In genomic region chr16:74850027-74850426, GRCh38 we compare ENCODE assay signal across 27 cellular contexts.
A peak's percentile ranks its signal among the peaks of the same experiment; 100 is the strongest.
DNase-seq lines count a peak whose midpoint lies in the region; ATAC-seq, FAIRE-seq and TF ChIP-seq lines count a peak whose summit lies in the region.
"Had no signal": no experiment of that assay in that cellular context is flagged by ENCODE, and none has a peak within 500 bp of the region (broad histone marks: within the 10 kb centered on the region; RNA-seq: fewer than 3 reads in every experiment).

No MANE protein-coding gene starts in this region.

- FAIRE-seq in GM12878 (lab: Jason Lieb, UNC): no peak
- FAIRE-seq: A549, G401.6, GM12892, GM18507 had no signal

- no peak for TF ChIP-seq POLR2A in IMR-90 (IDR thresholded peaks at IDR 0.05; ENCODE audit: low read depth, low read length)
- no peak for TF ChIP-seq POLR2A in GM12878 (IDR thresholded peaks at IDR 0.05; ENCODE audit: low read depth, low read length)

- H3K9ac ChIP-seq in IMR-90 (ENCODE audit: low read depth, low read length): no peak overlapping the region
- H3K9ac ChIP-seq in GM12878 (ENCODE audit: control insufficient read depth, insufficient read depth, low read length): no peak overlapping the region
- H3K9ac ChIP-seq in parathyroid adenoma: no peak overlapping the region
- H3K9ac ChIP-seq: BLaER1 had no signal

- no peak overlapping the region for H2BK120ac ChIP-seq in IMR-90 (ENCODE audit: low read depth, low read length)

- H3K18ac ChIP-seq in IMR-90 (ENCODE audit: low read depth, low read length): no peak overlapping the region

- RAD21 ChIA-PET in GM12878 (lab: Charles Lee; ENCODE audit: unreplicated experiment): no interaction called here

- intact Hi-C loops in IMR-90 (cut with micrococcal nuclease): no loop called here
- intact Hi-C loops in GM12878 (cut with micrococcal nuclease; ENCODE audit: unreplicated experiment): no loop called here

- no peak overlapping the region for H3K4ac ChIP-seq in IMR-90 (ENCODE audit: low read depth, low read length)

- POLR2A ChIA-PET in IMR-90 (lab: Charles Lee; ENCODE audit: unreplicated experiment) (no interaction called here), GM12878 (lab: Charles Lee) (no interaction called here)

- H4K5ac ChIP-seq in IMR-90 (ENCODE audit: low read depth, low read length): no peak overlapping the region

- no peaks in the 10 kb centered on the region for H3K79me1 ChIP-seq in IMR-90 (ENCODE audit: low read depth in 1 of 2, low read length in 2 of 2)

- peaks cover 18% of the 10 kb centered on the region for H3K27me3 ChIP-seq in IMR-90 (ENCODE audit: control insufficient read depth, insufficient read depth, low read length)
- no peaks in the 10 kb centered on the region for H3K27me3 ChIP-seq in GM12878 (replicated peaks in 1 of 2; ENCODE audit: control insufficient read depth in 2 of 2, insufficient read depth in 2 of 2, low read length in 1 of 2)
- H3K27me3 ChIP-seq in parathyroid adenoma (ENCODE audit: control insufficient read depth, insufficient read depth, low read length): no peaks in the 10 kb centered on the region
- H3K27me3 ChIP-seq: BE2C, BLaER1 had no signal

- DNase-seq in ELR (ENCODE audit: low read depth): peak; percentile 16
- peak; percentile 6 for DNase-seq in IMR-90
- DNase-seq in GM12878 (ENCODE audit: low read depth, low spot score): no peak
- DNase-seq in GOT3 (lab: John Stamatoyannopoulos, UW): no peak
- no peak for DNase-seq in NCI-H446 (lab: John Stamatoyannopoulos, UW)
- no peak for DNase-seq in activated effector memory CD4-positive, alpha-beta T cell treated with Interleukin-2 at 50 U/mL for 16 hours
- DNase-seq: ACHN; BE2C; C1 segment of cervical spinal cord; CD4-positive, alpha-beta memory T cell; CD4-positive, CD25-positive, alpha-beta regulatory T cell; CD8-positive, alpha-beta memory T cell; COR-L47; DMS 273 treated with DMSO at 0.1 percent for 48 hours; DMS153; DMS53; DMS79; DND-41; EL; GF-D8 had no signal

- ATAC-seq in IMR-90 (ENCODE audit: low read depth) (0 out of 2 replicates have a peak, but pooled peaks have one; percentile 21), GM12878 (no peak)
- ATAC-seq: A549 had no signal

- H3K9me3 ChIP-seq in IMR-90 (ENCODE audit: control insufficient read depth, insufficient read depth, low read length) (no peaks in the 10 kb centered on the region), GM12878 (replicated peaks; ENCODE audit: control insufficient read depth, insufficient read depth, low read length) (no peaks in the 10 kb centered on the region; the same call in 2 of the 3 replicates), parathyroid adenoma (ENCODE audit: control insufficient read depth, low read length) (no peaks in the 10 kb centered on the region)
- H3K9me3 ChIP-seq: A549, BE2C had no signal

- BruUV-seq in IMR-90 (replicated peaks; lab: Mats Ljungman, UMichigan): no TSS peak
- no TSS peak for BruUV-seq in GM12878 (replicated peaks; lab: Mats Ljungman, UMichigan)

- no peak overlapping the region for H2BK15ac ChIP-seq in IMR-90 (ENCODE audit: low read depth, low read length)

- SMC1A ChIA-PET in GM12878 (lab: Charles Lee; ENCODE audit: uncharacterized antibody, unreplicated experiment): interaction anchor here (0.7 to 1.0 kb wide), 2 partner anchors 13 to 36 kb away, joined by 3 to 5 read pairs; no protein-coding TSS in a partner anchor

- CTCF ChIA-PET in IMR-90 (lab: Yijun Ruan, JAX) (no interaction called here), GM12878 (lab: Yijun Ruan, JAX) (interaction anchor here (1.8 kb wide), 1 partner anchor 13 kb away, joined by 8 read pairs; no protein-coding TSS in a partner anchor)

- H2AK9ac ChIP-seq in IMR-90 (replicated peaks; ENCODE audit: low read depth, low read length, poor library complexity): no peak overlapping the region

- no peak overlapping the region for H3K56ac ChIP-seq in IMR-90 (ENCODE audit: extremely low read depth, insufficient read depth, low read length)

- H3K36me3 ChIP-seq in IMR-90 (ENCODE audit: control insufficient read depth, insufficient read depth, low read length): no peaks in the 10 kb centered on the region
- no peaks in the 10 kb centered on the region for H3K36me3 ChIP-seq in GM12878 (ENCODE audit: control insufficient read depth in 2 of 2, insufficient read depth in 2 of 2, low read length in 1 of 2)
- H3K36me3 ChIP-seq in parathyroid adenoma (ENCODE audit: control insufficient read depth, insufficient read depth, low read length): no peaks in the 10 kb centered on the region
- H3K36me3 ChIP-seq: BE2C, BLaER1 had no signal

- H2AK5ac ChIP-seq in IMR-90 (ENCODE audit: low read depth, low read length): no peak overlapping the region

- H3K9me1 ChIP-seq in IMR-90 (ENCODE audit: insufficient read depth, low read length): no peaks in the 10 kb centered on the region

- no peak for TF ChIP-seq EP300 in GM12878 (IDR thresholded peaks at IDR 0.05; ENCODE audit: borderline replicate concordance in 1 of 2, control insufficient read depth in 1 of 2, low read depth in 2 of 2, low read length in 2 of 2)

- no peak overlapping the region for H3K23ac ChIP-seq in IMR-90 (ENCODE audit: low read depth, low read length)

- H3K4me2 ChIP-seq in IMR-90 (ENCODE audit: low read depth, low read length) (no peak overlapping the region), GM12878 (ENCODE audit: control insufficient read depth, insufficient read depth) (no peak overlapping the region), parathyroid adenoma (ENCODE audit: low read length) (no peak overlapping the region)
- H3K4me2 ChIP-seq: A549, BLaER1 had no signal

- H3K4me1 ChIP-seq in IMR-90 (ENCODE audit: control insufficient read depth, insufficient read depth, low read length) (no peaks in the 10 kb centered on the region), GM12878 (ENCODE audit: control insufficient read depth, insufficient read depth, low read length) (peaks cover 3% of the 10 kb centered on the region), parathyroid adenoma (no peaks in the 10 kb centered on the region)
- H3K4me1 ChIP-seq: A549, BE2C, BLaER1 had no signal

- TF ChIP-seq CTCF in IMR-90 (conservative IDR thresholded peaks at IDR 0.05; ENCODE audit: low read depth, low read length): no peak
- TF ChIP-seq CTCF in GM12878 (IDR thresholded peaks at IDR 0.05 in 2 of 3, conservative IDR thresholded peaks at IDR 0.05 in 1 of 3; ENCODE audit: control insufficient read depth in 2 of 3, extremely low read depth in 1 of 3, insufficient read depth in 1 of 3, low read depth in 3 of 3, low read length in 3 of 3): no peak
- TF ChIP-seq CTCF in parathyroid adenoma (IDR thresholded peaks at IDR 0.05): no peak

- H3K79me2 ChIP-seq in GM12878 (ENCODE audit: control insufficient read depth, insufficient read depth, low read length) (no peaks in the 10 kb centered on the region), parathyroid adenoma (no peaks in the 10 kb centered on the region)

- H4K91ac ChIP-seq in IMR-90 (ENCODE audit: insufficient read depth, low read depth, low read length): no peak overlapping the region

- no peak overlapping the region for H3K27ac ChIP-seq in IMR-90 (ENCODE audit: insufficient read depth, low read length)
- H3K27ac ChIP-seq in GM12878 (ENCODE audit: control insufficient read depth, insufficient read depth): no peak overlapping the region
- H3K27ac ChIP-seq in parathyroid adenoma: no peak overlapping the region
- H3K27ac ChIP-seq: 22Rv1, A549, BLaER1 had no signal

- in situ Hi-C loops in IMR-90 (cut with MboI; ENCODE audit: low sequenced_read_pairs) (no loop called here), GM12878 (cut with MboI) (no loop called here)

- H4K20me1 ChIP-seq in IMR-90 (ENCODE audit: insufficient read depth, low read length) (no peaks in the 10 kb centered on the region), GM12878 (ENCODE audit: control insufficient read depth, insufficient read depth) (no peaks in the 10 kb centered on the region)
- H4K20me1 ChIP-seq: BLaER1 had no signal

- H2AFZ ChIP-seq in IMR-90 (replicated peaks; ENCODE audit: low read length, poor library complexity): no peak overlapping the region
- 0 out of 2 replicates have a peak overlapping the region, but pooled peaks have one; percentile 3 for H2AFZ ChIP-seq in GM12878 (ENCODE audit: control insufficient read depth, low read depth, low read length)
- H2AFZ ChIP-seq in parathyroid adenoma: peak overlapping the region; percentile 54

- H3K14ac ChIP-seq in IMR-90 (replicated peaks; ENCODE audit: low read depth, low read length): no peak overlapping the region

- TF ChIP-seq RAD21 in IMR-90 (IDR thresholded peaks at IDR 0.05; ENCODE audit: low read length): no peak
- TF ChIP-seq RAD21 in GM12878 (IDR thresholded peaks at IDR 0.05; ENCODE audit: insufficient read depth, low read depth, low read length): no peak

- H3K4me3 ChIP-seq in IMR-90 (ENCODE audit: insufficient read depth, low read depth, low read length): no peak overlapping the region
- H3K4me3 ChIP-seq in GM12878: no peak overlapping the region
- H3K4me3 ChIP-seq in parathyroid adenoma (ENCODE audit: low read depth, low read length): no peak overlapping the region
- H3K4me3 ChIP-seq: A549, BLaER1 had no signal

- H2BK20ac ChIP-seq in IMR-90 (ENCODE audit: low read depth, low read length): no peak overlapping the region

- dilution Hi-C loops in IMR-90 (cut with HindIII; ENCODE audit: low sequenced_read_pairs, unreplicated experiment): no loop called here

- no peak overlapping the region for H4K8ac ChIP-seq in IMR-90 (ENCODE audit: low read depth in 2 of 2, low read length in 2 of 2)

- H2BK5ac ChIP-seq in IMR-90 (ENCODE audit: low read depth, low read length, poor library complexity, severe bottlenecking): no peak overlapping the region

- WGBS in IMR-90 (ENCODE audit: extremely low coverage in 2 of 2, insufficient read length in 1 of 2), 2 experiments: 67% methylated on average over 1 of the region's 7 CpGs; no CpG with 5 or more reads in 1 of the 2 experiments
- WGBS in GM12878 (ENCODE audit: insufficient coverage, insufficient replicate concordance, low lambda C conversion rate, missing lambda C conversion rate): 32% methylated on average over 7 of the region's 7 CpGs

TF ChIP-seq in GM12878, 131 proteins besides CTCF, POLR2A, EP300 and RAD21:
- TF ChIP-seq, protein P1, sequence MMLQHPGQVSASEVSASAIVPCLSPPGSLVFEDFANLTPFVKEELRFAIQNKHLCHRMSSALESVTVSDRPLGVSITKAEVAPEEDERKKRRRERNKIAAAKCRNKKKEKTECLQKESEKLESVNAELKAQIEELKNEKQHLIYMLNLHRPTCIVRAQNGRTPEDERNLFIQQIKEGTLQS (IDR thresholded peaks at IDR 0.05; ENCODE audit: borderline replicate concordance, extremely low read depth, low read depth, low read length): no peak

Comparison
In these comparisons a context has a peak if more than half of its experiments do, and no peak if none do; other contexts are left out.
1. DNase-seq: peak in ELR (single experiment) and IMR-90 (single experiment); none in GM12878 (single experiment), GOT3 (single experiment), NCI-H446 (0 of 2) and activated effector memory CD4-positive, alpha-beta T cell treated with Interleukin-2 at 50 U/mL for 16 hours (single experiment).